In genomic region chr1:6602669-6603423, GRCh38 we compare ENCODE assay signal across 8 cellular contexts. TPM values are rescaled to one million over a fixed set of nuclear protein-coding genes. Genes with fewer than 3 reads are reported as not detected.
DNase-seq lines count a peak whose midpoint lies in the region; ATAC-seq and TF ChIP-seq lines count a peak whose summit lies in the region.

A gene with protein sequence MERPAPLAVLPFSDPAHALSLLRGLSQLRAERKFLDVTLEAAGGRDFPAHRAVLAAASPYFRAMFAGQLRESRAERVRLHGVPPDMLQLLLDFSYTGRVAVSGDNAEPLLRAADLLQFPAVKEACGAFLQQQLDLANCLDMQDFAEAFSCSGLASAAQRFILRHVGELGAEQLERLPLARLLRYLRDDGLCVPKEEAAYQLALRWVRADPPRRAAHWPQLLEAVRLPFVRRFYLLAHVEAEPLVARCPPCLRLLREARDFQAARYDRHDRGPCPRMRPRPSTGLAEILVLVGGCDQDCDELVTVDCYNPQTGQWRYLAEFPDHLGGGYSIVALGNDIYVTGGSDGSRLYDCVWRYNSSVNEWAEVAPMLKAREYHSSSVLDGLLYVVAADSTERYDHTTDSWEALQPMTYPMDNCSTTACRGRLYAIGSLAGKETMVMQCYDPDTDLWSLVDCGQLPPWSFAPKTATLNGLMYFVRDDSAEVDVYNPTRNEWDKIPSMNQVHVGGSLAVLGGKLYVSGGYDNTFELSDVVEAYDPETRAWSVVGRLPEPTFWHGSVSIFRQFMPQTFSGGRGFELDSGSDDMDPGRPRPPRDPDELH (minus strand): TSS chr1:6602869. CDS start chr1:6602817, 52 bp downstream.

- in situ Hi-C loops in GM18951 (cut with MboI; ENCODE audit: low sequenced_read_pairs, unreplicated experiment): no loop called here

- DNase-seq in AG20443 (ENCODE audit: low spot score) (peak; percentile 95), NCI-H774 (lab: John Stamatoyannopoulos, UW) (peak; percentile 8), lung microvascular endothelial cell (ENCODE audit: low read depth in 2 of 2) (peak; percentile 91 to 93)
- peak; percentile 58 to 80 for DNase-seq in activated CD8-positive, alpha-beta memory T cell treated with anti-CD3 and anti-CD28 coated beads for 1 hour (ENCODE audit: extremely low read depth in 1 of 2, low read depth in 1 of 2)
- peak; percentile 76 for DNase-seq in effector CD4-positive, alpha-beta T cell
- peak; percentile 76 to 81 (median 80) for DNase-seq in stimulated activated CD4-positive, alpha-beta T cell treated with anti-CD3 and anti-CD28 coated beads, TNF-alpha, amount 100 ng/mL, for 48 hours (ENCODE audit: low read depth in 3 of 3)

- ATAC-seq in HG03175 (IDR thresholded peaks at IDR 0.05; ENCODE audit: unreplicated experiment): peak; percentile 52

- TF ChIP-seq POLR2A in GM18951 (IDR thresholded peaks at IDR 0.05; ENCODE audit: extremely low read depth, insufficient read depth, insufficient read length): peak; percentile 95

RNA-seq across cellular contexts. Expression of the gene that starts here (rescaled TPM):
- 12.4 and 18.3 TPM in 2 replicates for total RNA-seq in lung microvascular endothelial cell

Comparison
In these comparisons a context has a peak if more than half of its experiments do, and no peak if none do; other contexts are left out.
1. Peak in every context shown above with its lines: DNase-seq and ATAC-seq.
2. DNase-seq: peak in every context shown above with its lines; median percentile 95 in AG20443; 92 in lung microvascular endothelial cell; 80 in stimulated activated CD4-positive, alpha-beta T cell treated with anti-CD3 and anti-CD28 coated beads, TNF-alpha, amount 100 ng/mL, for 48 hours; 76 in effector CD4-positive, alpha-beta T cell; 69 in activated CD8-positive, alpha-beta memory T cell treated with anti-CD3 and anti-CD28 coated beads for 1 hour; 8 in NCI-H774.